ENCODE assay signal across 20 cellular contexts in genomic region chr6:144500886-144501285, GRCh38.
DNase-seq lines count a peak whose midpoint lies in the region; ATAC-seq and TF ChIP-seq lines count a peak whose summit lies in the region.
"Had no signal": no experiment of that assay in that cellular context is flagged by ENCODE, and none has a peak within 500 bp of the region (broad histone marks: within the 10 kb centered on the region; RNA-seq: fewer than 3 reads in every experiment).

No MANE protein-coding gene starts in this region.

- 33 to 45% (median 43%) methylated on average over 4 of the region's 4 CpGs for WGBS in heart left ventricle, 4 donors

- H3K27me3 Mint-ChIP-seq in activated naive CD4-positive, alpha-beta T cell treated with anti-CD3 and anti-CD28 coated beads, Interleukin-2, amount 50 U/mL, for 24 hours = no peaks in the 10 kb centered on the region
- no peaks in the 10 kb centered on the region for H3K27me3 Mint-ChIP-seq in activated naive CD4-positive, alpha-beta T cell treated with anti-CD3 and anti-CD28 coated beads for 36 hours (ENCODE audit: low read depth)
- H3K27me3 Mint-ChIP-seq in activated CD4-positive, alpha-beta memory T cell treated with anti-CD3 and anti-CD28 coated beads for 36 hours = no peaks in the 10 kb centered on the region
- H3K27me3 Mint-ChIP-seq in glutamatergic neuron (ENCODE audit: unreplicated experiment) = no peaks in the 10 kb centered on the region
- H3K27me3 Mint-ChIP-seq: stimulated activated naive CD8-positive, alpha-beta T cell treated with anti-CD3 and anti-CD28 coated beads, Interleukin-15, Interleukin-2, amounts not matched to agents 100 ng/mL and 50 ng/mL, for 24 hours had no signal

- intact Hi-C loops in activated naive CD4-positive, alpha-beta T cell treated with anti-CD3 and anti-CD28 coated beads for 36 hours (cut with micrococcal nuclease) = no loop called here
- intact Hi-C loops in activated CD4-positive, alpha-beta memory T cell treated with anti-CD3 and anti-CD28 coated beads for 36 hours (cut with micrococcal nuclease) = no loop called here
- intact Hi-C loops in heart left ventricle (cut with DNase I) = no loop called here

- peaks cover 18% of the 10 kb centered on the region for H3K9me3 Mint-ChIP-seq in activated naive CD4-positive, alpha-beta T cell treated with anti-CD3 and anti-CD28 coated beads, Interleukin-2, amount 50 U/mL, for 24 hours
- peaks cover 17% of the 10 kb centered on the region for H3K9me3 Mint-ChIP-seq in activated naive CD4-positive, alpha-beta T cell treated with anti-CD3 and anti-CD28 coated beads for 36 hours
- peaks cover 24% of the 10 kb centered on the region for H3K9me3 Mint-ChIP-seq in activated CD4-positive, alpha-beta memory T cell treated with anti-CD3 and anti-CD28 coated beads for 36 hours
- H3K9me3 Mint-ChIP-seq in stimulated activated effector memory CD8-positive, alpha-beta T cell treated with anti-CD3 and anti-CD28 coated beads, Interleukin-12 subunit alpha, Interleukin-12 subunit beta, amount 100 ng/mL, for 72 hours = peaks cover 9% of the 10 kb centered on the region
- no peaks in the 10 kb centered on the region for H3K9me3 Mint-ChIP-seq in glutamatergic neuron (ENCODE audit: unreplicated experiment)

- H3K9me3 ChIP-seq in heart left ventricle = peaks cover 0 to 26% (median 11%) of the 10 kb centered on the region in 12 donors
- H3K9me3 ChIP-seq: uterus had no signal

- no peak for TF ChIP-seq POLR2A in heart left ventricle (IDR thresholded peaks at IDR 0.05)

- H3K27ac ChIP-seq in heart left ventricle = peak overlapping the region in 1 of 12 donors; percentile 23
- H3K27ac ChIP-seq: esophagus squamous epithelium, parathyroid adenoma, uterus had no signal

- ATAC-seq in heart left ventricle = peak in 3 of 4 donors; percentile 45 to 75 (median 63)
- ATAC-seq in stimulated activated effector memory CD8-positive, alpha-beta T cell treated with anti-CD3 and anti-CD28 coated beads, Interleukin-12 subunit alpha, Interleukin-12 subunit beta, amount 100 ng/mL, for 72 hours = peak; percentile 87
- ATAC-seq: GM12878 had no signal

- H3K4me3 Mint-ChIP-seq in activated naive CD4-positive, alpha-beta T cell treated with anti-CD3 and anti-CD28 coated beads, Interleukin-2, amount 50 U/mL, for 24 hours = no peak overlapping the region
- H3K4me3 Mint-ChIP-seq in activated naive CD4-positive, alpha-beta T cell treated with anti-CD3 and anti-CD28 coated beads for 36 hours = no peak overlapping the region
- no peak overlapping the region for H3K4me3 Mint-ChIP-seq in activated CD4-positive, alpha-beta memory T cell treated with anti-CD3 and anti-CD28 coated beads for 36 hours
- no peak overlapping the region for H3K4me3 Mint-ChIP-seq in stimulated activated effector memory CD8-positive, alpha-beta T cell treated with anti-CD3 and anti-CD28 coated beads, Interleukin-12 subunit alpha, Interleukin-12 subunit beta, amount 100 ng/mL, for 72 hours
- no peak overlapping the region for H3K4me3 Mint-ChIP-seq in glutamatergic neuron (ENCODE audit: unreplicated experiment)
- H3K4me3 Mint-ChIP-seq: stimulated activated naive CD8-positive, alpha-beta T cell treated with anti-CD3 and anti-CD28 coated beads, Interleukin-15, Interleukin-2, amounts not matched to agents 100 ng/mL and 50 ng/mL, for 24 hours had no signal

- CTCF ChIA-PET in activated naive CD4-positive, alpha-beta T cell treated with anti-CD3 and anti-CD28 coated beads for 36 hours (lab: Charles Lee) = interaction anchor here (0.5 kb wide), 1 partner anchor 17 kb away, joined by 3 read pairs; no protein-coding TSS in a partner anchor
- CTCF ChIA-PET in activated CD4-positive, alpha-beta memory T cell treated with anti-CD3 and anti-CD28 coated beads for 36 hours (lab: Charles Lee) = interaction anchor here (1.4 kb wide), 1 partner anchor 19 kb away, joined by 3 read pairs; no protein-coding TSS in a partner anchor

- POLR2A ChIA-PET in activated CD4-positive, alpha-beta memory T cell treated with anti-CD3 and anti-CD28 coated beads for 36 hours (lab: Charles Lee) = interaction anchor here (0.8 kb wide), 1 partner anchor 407 kb away, joined by 3 read pairs; no protein-coding TSS in a partner anchor

- no peaks in the 10 kb centered on the region for H3K27me3 ChIP-seq in heart left ventricle
- H3K27me3 ChIP-seq: esophagus squamous epithelium, uterus had no signal

- H3K4me1 ChIP-seq in heart left ventricle = peaks cover 0 to 12% (median 0%) of the 10 kb centered on the region in 12 donors
- H3K4me1 ChIP-seq: esophagus squamous epithelium, uterus had no signal

- H3K36me3 ChIP-seq in heart left ventricle = peaks cover 0 to 87% (median 71%) of the 10 kb centered on the region in 9 donors
- H3K36me3 ChIP-seq: uterus had no signal

- no peak for DNase-seq in activated naive CD4-positive, alpha-beta T cell treated with anti-CD3 and anti-CD28 coated beads for 36 hours
- peak; percentile 23 for DNase-seq in activated CD4-positive, alpha-beta memory T cell treated with anti-CD3 and anti-CD28 coated beads for 36 hours
- no peak for DNase-seq in heart left ventricle
- DNase-seq in stimulated activated effector memory CD8-positive, alpha-beta T cell treated with anti-CD3 and anti-CD28 coated beads, Interleukin-12 subunit alpha, Interleukin-12 subunit beta, amount 100 ng/mL, for 72 hours (ENCODE audit: low spot score in 2 of 2) = no peak
- DNase-seq in GM19238 (ENCODE audit: insufficient read length, low spot score) = no peak
- DNase-seq in NCI-H345 treated with DMSO at 0.1 percent for 48 hours (lab: John Stamatoyannopoulos, UW; ENCODE audit: unreplicated experiment) = no peak
- DNase-seq in glutamatergic neuron = no peak
- DNase-seq: activated CD8-positive, alpha-beta memory T cell treated with anti-CD3 and anti-CD28 coated beads, Interleukin-2, amount 50 U/mL, for 4 hours; anterior cingulate cortex; dermis blood vessel endothelial cell; esophagus squamous epithelium; MV-4-11; NCI-H2107; NCI-H748 treated with DMSO at 0.1 percent for 48 hours; uterus had no signal

- peak overlapping the region; percentile 9 for H3K27ac Mint-ChIP-seq in activated naive CD4-positive, alpha-beta T cell treated with anti-CD3 and anti-CD28 coated beads, Interleukin-2, amount 50 U/mL, for 24 hours
- no peak overlapping the region for H3K27ac Mint-ChIP-seq in activated naive CD4-positive, alpha-beta T cell treated with anti-CD3 and anti-CD28 coated beads for 36 hours
- H3K27ac Mint-ChIP-seq in activated CD4-positive, alpha-beta memory T cell treated with anti-CD3 and anti-CD28 coated beads for 36 hours = peak overlapping the region; percentile 50
- peak overlapping the region; percentile 13 for H3K27ac Mint-ChIP-seq in stimulated activated effector memory CD8-positive, alpha-beta T cell treated with anti-CD3 and anti-CD28 coated beads, Interleukin-12 subunit alpha, Interleukin-12 subunit beta, amount 100 ng/mL, for 72 hours
- no peak overlapping the region for H3K27ac Mint-ChIP-seq in glutamatergic neuron (ENCODE audit: unreplicated experiment)
- H3K27ac Mint-ChIP-seq: stimulated activated naive CD8-positive, alpha-beta T cell treated with anti-CD3 and anti-CD28 coated beads, Interleukin-15, Interleukin-2, amounts not matched to agents 100 ng/mL and 50 ng/mL, for 24 hours had no signal

- H3K4me3 ChIP-seq in heart left ventricle = no peak overlapping the region
- H3K4me3 ChIP-seq: esophagus squamous epithelium, GM12878, smooth muscle cell, uterus had no signal

- peaks cover 57% of the 10 kb centered on the region for H3K36me3 Mint-ChIP-seq in activated naive CD4-positive, alpha-beta T cell treated with anti-CD3 and anti-CD28 coated beads, Interleukin-2, amount 50 U/mL, for 24 hours
- H3K36me3 Mint-ChIP-seq in activated naive CD4-positive, alpha-beta T cell treated with anti-CD3 and anti-CD28 coated beads for 36 hours (ENCODE audit: low read depth) = peaks cover 56% of the 10 kb centered on the region
- H3K36me3 Mint-ChIP-seq in activated CD4-positive, alpha-beta memory T cell treated with anti-CD3 and anti-CD28 coated beads for 36 hours = peaks cover 48% of the 10 kb centered on the region
- H3K36me3 Mint-ChIP-seq in stimulated activated effector memory CD8-positive, alpha-beta T cell treated with anti-CD3 and anti-CD28 coated beads, Interleukin-12 subunit alpha, Interleukin-12 subunit beta, amount 100 ng/mL, for 72 hours = peaks cover 36% of the 10 kb centered on the region
- H3K36me3 Mint-ChIP-seq in glutamatergic neuron (ENCODE audit: unreplicated experiment) = no peaks in the 10 kb centered on the region

- TF ChIP-seq CTCF in heart left ventricle (IDR thresholded peaks at IDR 0.05) (no peak), glutamatergic neuron (IDR thresholded peaks at IDR 0.05; ENCODE audit: partially characterized antibody, unreplicated experiment) (no peak)

- peaks cover 50% of the 10 kb centered on the region for H3K4me1 Mint-ChIP-seq in activated naive CD4-positive, alpha-beta T cell treated with anti-CD3 and anti-CD28 coated beads, Interleukin-2, amount 50 U/mL, for 24 hours
- H3K4me1 Mint-ChIP-seq in activated naive CD4-positive, alpha-beta T cell treated with anti-CD3 and anti-CD28 coated beads for 36 hours (ENCODE audit: low read depth) = peaks cover 13% of the 10 kb centered on the region
- peaks cover 23% of the 10 kb centered on the region for H3K4me1 Mint-ChIP-seq in activated CD4-positive, alpha-beta memory T cell treated with anti-CD3 and anti-CD28 coated beads for 36 hours (ENCODE audit: low read depth)
- H3K4me1 Mint-ChIP-seq in stimulated activated effector memory CD8-positive, alpha-beta T cell treated with anti-CD3 and anti-CD28 coated beads, Interleukin-12 subunit alpha, Interleukin-12 subunit beta, amount 100 ng/mL, for 72 hours = peaks cover 38% of the 10 kb centered on the region
- H3K4me1 Mint-ChIP-seq in glutamatergic neuron (ENCODE audit: low read depth, unreplicated experiment) = no peaks in the 10 kb centered on the region

Comparison
In these comparisons a context has a peak if more than half of its experiments do, and no peak if none do; other contexts are left out.
1. H3K27ac Mint-ChIP-seq: peak in activated naive CD4-positive, alpha-beta T cell treated with anti-CD3 and anti-CD28 coated beads, Interleukin-2, amount 50 U/mL, for 24 hours (single experiment), activated CD4-positive, alpha-beta memory T cell treated with anti-CD3 and anti-CD28 coated beads for 36 hours (single experiment) and stimulated activated effector memory CD8-positive, alpha-beta T cell treated with anti-CD3 and anti-CD28 coated beads, Interleukin-12 subunit alpha, Interleukin-12 subunit beta, amount 100 ng/mL, for 72 hours (single experiment); none in activated naive CD4-positive, alpha-beta T cell treated with anti-CD3 and anti-CD28 coated beads for 36 hours (single experiment) and glutamatergic neuron (single experiment).